Comparison of ENCODE assay signal across 19 cellular contexts in the genomic region with DNA sequence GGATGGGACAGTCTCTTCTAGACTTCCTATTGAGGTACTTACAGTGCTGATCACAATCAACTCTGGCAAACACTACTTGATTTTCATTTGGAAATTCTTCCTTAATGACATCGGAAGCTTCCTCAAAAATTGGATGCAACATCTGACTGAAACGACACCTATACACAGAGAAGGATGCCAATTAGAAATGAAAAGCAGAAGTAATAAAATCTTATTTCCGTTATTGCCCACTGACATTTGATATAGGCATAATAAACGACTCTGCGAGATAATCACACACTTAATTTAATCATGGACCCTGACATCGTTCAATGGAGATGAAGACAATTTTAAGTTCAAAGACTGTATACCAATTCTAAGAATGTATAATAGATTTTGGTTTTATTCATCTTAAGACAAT. TPM values are rescaled to one million over a fixed set of nuclear protein-coding genes. Genes with fewer than 3 reads are reported as not detected.
A peak's percentile ranks its signal among the peaks of the same experiment; 100 is the strongest.
DNase-seq lines count a peak whose midpoint lies in the region; ATAC-seq and TF ChIP-seq lines count a peak whose summit lies in the region.
"Had no signal": no experiment of that assay in that cellular context is flagged by ENCODE, and none has a peak within 500 bp of the region (broad histone marks: within the 10 kb centered on the region; RNA-seq: fewer than 3 reads in every experiment).

No MANE protein-coding gene starts in this region.

- H3F3A ChIP-seq in OCI-LY1 (ENCODE audit: insufficient read depth, low read length) = no peaks in the 10 kb centered on the region

- H2AFZ ChIP-seq in OCI-LY1 (ENCODE audit: low read length) = no peak overlapping the region

- no peak overlapping the region for H3K4me3 Mint-ChIP-seq in natural killer cell
- no peak overlapping the region for H3K4me3 Mint-ChIP-seq in natural killer cell treated with Interleukin-12 subunit alpha and Interleukin-12 subunit beta and Interleukin-15 and Interleukin-18, amount 100 ng/mL, for 72 hours
- no peak overlapping the region for H3K4me3 Mint-ChIP-seq in effector memory CD8-positive, alpha-beta T cell
- H3K4me3 Mint-ChIP-seq in activated T-helper 17 cell treated with anti-CD3 and anti-CD28 coated beads, Interleukin-2, amount 50 U/mL, for 72 hours = no peak overlapping the region
- H3K4me3 Mint-ChIP-seq: HFFc6 had no signal

- peak overlapping the region; percentile 7 to 8 for H3K27ac Mint-ChIP-seq in natural killer cell
- no peak overlapping the region for H3K27ac Mint-ChIP-seq in natural killer cell treated with Interleukin-12 subunit alpha and Interleukin-12 subunit beta and Interleukin-15 and Interleukin-18, amount 100 ng/mL, for 72 hours
- peak overlapping the region; percentile 26 to 63 for H3K27ac Mint-ChIP-seq in effector memory CD8-positive, alpha-beta T cell
- no peak overlapping the region for H3K27ac Mint-ChIP-seq in activated T-helper 17 cell treated with anti-CD3 and anti-CD28 coated beads, Interleukin-2, amount 50 U/mL, for 72 hours
- H3K27ac Mint-ChIP-seq: HFFc6 had no signal

- no peak for ATAC-seq in natural killer cell
- ATAC-seq in natural killer cell treated with Interleukin-12 subunit alpha and Interleukin-12 subunit beta and Interleukin-15 and Interleukin-18, amount 100 ng/mL, for 72 hours = no peak
- no peak for ATAC-seq in effector memory CD8-positive, alpha-beta T cell (replicated peaks)
- no peak for ATAC-seq in activated T-helper 17 cell treated with anti-CD3 and anti-CD28 coated beads, Interleukin-2, amount 50 U/mL, for 72 hours (replicated peaks)
- ATAC-seq: K562, Right ventricle myocardium inferior had no signal

- H3K27me3 ChIP-seq in OCI-LY1 (ENCODE audit: insufficient read depth, low read length) = no peaks in the 10 kb centered on the region
- H3K27me3 ChIP-seq: BLaER1 had no signal

- no peaks in the 10 kb centered on the region for H3K79me2 ChIP-seq in OCI-LY1 (ENCODE audit: insufficient read depth, low read length)

- no peak overlapping the region; the same call in 1 of the 2 replicates for H3K9ac ChIP-seq in OCI-LY1 (ENCODE audit: low read length)
- H3K9ac ChIP-seq: BLaER1 had no signal

- peak overlapping the region; percentile 5 for H3K27ac ChIP-seq in OCI-LY1 (ENCODE audit: low read depth, low read length, poor library complexity, severe bottlenecking)
- H3K27ac ChIP-seq: BLaER1 had no signal

- no peaks in the 10 kb centered on the region for H3K27me3 Mint-ChIP-seq in natural killer cell (ENCODE audit: low read depth in 2 of 2)
- no peaks in the 10 kb centered on the region for H3K27me3 Mint-ChIP-seq in natural killer cell treated with Interleukin-12 subunit alpha and Interleukin-12 subunit beta and Interleukin-15 and Interleukin-18, amount 100 ng/mL, for 72 hours
- no peaks in the 10 kb centered on the region for H3K27me3 Mint-ChIP-seq in effector memory CD8-positive, alpha-beta T cell
- no peaks in the 10 kb centered on the region for H3K27me3 Mint-ChIP-seq in activated T-helper 17 cell treated with anti-CD3 and anti-CD28 coated beads, Interleukin-2, amount 50 U/mL, for 72 hours

- intact Hi-C loops in natural killer cell (cut with micrococcal nuclease) = no loop called here

- no peak overlapping the region for H3K4me2 ChIP-seq in OCI-LY1 (ENCODE audit: low read length)
- H3K4me2 ChIP-seq: BLaER1 had no signal

- H3K36me3 Mint-ChIP-seq in natural killer cell = no peaks in the 10 kb centered on the region
- H3K36me3 Mint-ChIP-seq in natural killer cell treated with Interleukin-12 subunit alpha and Interleukin-12 subunit beta and Interleukin-15 and Interleukin-18, amount 100 ng/mL, for 72 hours = peaks cover 6% of the 10 kb centered on the region
- H3K36me3 Mint-ChIP-seq in effector memory CD8-positive, alpha-beta T cell (ENCODE audit: insufficient read depth) = peaks cover 50% of the 10 kb centered on the region
- peaks cover 82% of the 10 kb centered on the region for H3K36me3 Mint-ChIP-seq in activated T-helper 17 cell treated with anti-CD3 and anti-CD28 coated beads, Interleukin-2, amount 50 U/mL, for 72 hours (ENCODE audit: low read depth)

- H3K4me1 Mint-ChIP-seq in natural killer cell = peaks cover 12 to 17% of the 10 kb centered on the region in 2 donors
- peaks cover 9 to 12% of the 10 kb centered on the region in 2 donors for H3K4me1 Mint-ChIP-seq in natural killer cell treated with Interleukin-12 subunit alpha and Interleukin-12 subunit beta and Interleukin-15 and Interleukin-18, amount 100 ng/mL, for 72 hours (ENCODE audit: low read depth in 2 of 2)
- peaks cover 8 to 33% of the 10 kb centered on the region in 2 donors for H3K4me1 Mint-ChIP-seq in effector memory CD8-positive, alpha-beta T cell (ENCODE audit: low read depth in 2 of 2)
- peaks cover 2% of the 10 kb centered on the region for H3K4me1 Mint-ChIP-seq in activated T-helper 17 cell treated with anti-CD3 and anti-CD28 coated beads, Interleukin-2, amount 50 U/mL, for 72 hours

- H3K4me3 ChIP-seq in OCI-LY1 (ENCODE audit: low read depth, low read length, poor library complexity, severe bottlenecking) = no peak overlapping the region
- H3K4me3 ChIP-seq: BLaER1, K562 had no signal

- H3K9me3 ChIP-seq in OCI-LY1 (ENCODE audit: low read length) = peaks cover 2% of the 10 kb centered on the region; the same call in 1 of the 2 replicates
- H3K9me3 ChIP-seq: BLaER1 had no signal

- peaks cover 23% of the 10 kb centered on the region for H3K4me1 ChIP-seq in OCI-LY1 (ENCODE audit: insufficient read depth, low read length, severe bottlenecking)
- H3K4me1 ChIP-seq: BLaER1 had no signal

- no peaks in the 10 kb centered on the region for H3K9me3 Mint-ChIP-seq in natural killer cell
- H3K9me3 Mint-ChIP-seq in natural killer cell treated with Interleukin-12 subunit alpha and Interleukin-12 subunit beta and Interleukin-15 and Interleukin-18, amount 100 ng/mL, for 72 hours = no peaks in the 10 kb centered on the region
- no peaks in the 10 kb centered on the region for H3K9me3 Mint-ChIP-seq in effector memory CD8-positive, alpha-beta T cell
- H3K9me3 Mint-ChIP-seq in activated T-helper 17 cell treated with anti-CD3 and anti-CD28 coated beads, Interleukin-2, amount 50 U/mL, for 72 hours = no peaks in the 10 kb centered on the region
- H3K9me3 Mint-ChIP-seq: HFFc6 had no signal

- H4K20me1 ChIP-seq in OCI-LY1 (ENCODE audit: insufficient read depth, low read length) = no peaks in the 10 kb centered on the region

- TF ChIP-seq CTCF in natural killer cell (IDR thresholded peaks at IDR 0.05) (no peak), OCI-LY1 (IDR thresholded peaks at IDR 0.05; ENCODE audit: low read length) (no peak)

- DNase-seq in natural killer cell (no peak), T-helper 2 cell (no peak), NCI-H2227 treated with DMSO at 0.1 percent for 48 hours (lab: John Stamatoyannopoulos, UW) (no peak), NCI-H187 treated with DMSO at 0.1 percent for 48 hours (lab: John Stamatoyannopoulos, UW) (no peak)
- no peak for DNase-seq in natural killer cell treated with Interleukin-12 subunit alpha and Interleukin-12 subunit beta and Interleukin-15 and Interleukin-18, amount 100 ng/mL, for 72 hours (ENCODE audit: low spot score)
- no peak for DNase-seq in effector memory CD8-positive, alpha-beta T cell
- DNase-seq: DMS79, H7, HFFc6, NCI-H1105 treated with DMSO at 0.1 percent for 48 hours, NCI-H1694 treated with DMSO at 0.1 percent for 48 hours, NCI-H2107, NCI-H345, NCI-H526 had no signal

- H3K9me2 ChIP-seq in OCI-LY1 (ENCODE audit: low read depth, low read length) = no peaks in the 10 kb centered on the region

- peaks cover 70% of the 10 kb centered on the region for H3K36me3 ChIP-seq in OCI-LY1 (ENCODE audit: insufficient read depth, low read length)

RNA-seq across cellular contexts. Expression of gene ERP44, which starts 46.4 kb away (rescaled TPM):
- total RNA-seq in natural killer cell = 10 to 100 TPM; 14.2 to 15.4 (median 15.1) TPM
- total RNA-seq in natural killer cell treated with Interleukin-12 subunit alpha and Interleukin-12 subunit beta and Interleukin-15 and Interleukin-18, amount 100 ng/mL, for 72 hours = 10 to 100 TPM; 13.1 to 26.3 TPM
- total RNA-seq in activated T-helper 17 cell treated with anti-CD3 and anti-CD28 coated beads, Interleukin-2, amount 50 U/mL, for 72 hours = 10 to 100 TPM; 11.1 to 13.9 TPM

RNA-seq across cellular contexts. Expression of gene INVS, which starts 46.7 kb away (rescaled TPM):
- 10 to 100 TPM; 24.5 to 30.6 (median 27.4) TPM for total RNA-seq in natural killer cell
- 10 to 100 TPM; 22.1 to 32.8 TPM for total RNA-seq in natural killer cell treated with Interleukin-12 subunit alpha and Interleukin-12 subunit beta and Interleukin-15 and Interleukin-18, amount 100 ng/mL, for 72 hours
- total RNA-seq in activated T-helper 17 cell treated with anti-CD3 and anti-CD28 coated beads, Interleukin-2, amount 50 U/mL, for 72 hours = 10 to 100 TPM; 15.3 to 17.7 TPM

Comparison
In these comparisons a context has a peak if more than half of its experiments do, and no peak if none do; other contexts are left out.
1. H3K27ac Mint-ChIP-seq: peak in natural killer cell (2 of 2) and effector memory CD8-positive, alpha-beta T cell (2 of 2); none in natural killer cell treated with Interleukin-12 subunit alpha and Interleukin-12 subunit beta and Interleukin-15 and Interleukin-18, amount 100 ng/mL, for 72 hours (0 of 2) and activated T-helper 17 cell treated with anti-CD3 and anti-CD28 coated beads, Interleukin-2, amount 50 U/mL, for 72 hours (single experiment).